Comparison of ENCODE assay signal across 10 cellular contexts in genomic region chr5:159515909-159516415, GRCh38.
DNase-seq lines count a peak whose midpoint lies in the region; ATAC-seq, FAIRE-seq and TF ChIP-seq lines count a peak whose summit lies in the region.
"Had no signal": no experiment of that assay in that cellular context is flagged by ENCODE, and none has a peak within 500 bp of the region (broad histone marks: within the 10 kb centered on the region; RNA-seq: fewer than 3 reads in every experiment).

No MANE protein-coding gene starts in this region.

- FAIRE-seq in GM18507 (lab: Jason Lieb, UNC) = peak; percentile 86

- TF ChIP-seq EP300 in transverse colon (IDR thresholded peaks at IDR 0.05; ENCODE audit: low read depth) = no peak

- H3K4me3 Mint-ChIP-seq in osteocyte (ENCODE audit: unreplicated experiment) = no peak overlapping the region
- H3K4me3 Mint-ChIP-seq: stimulated activated naive CD8-positive, alpha-beta T cell treated with anti-CD3 and anti-CD28 coated beads, Interleukin-15, Interleukin-2, amounts not matched to agents 100 ng/mL and 50 ng/mL, for 24 hours had no signal

- peaks cover 0 to under 1% (median 0%) of the 10 kb centered on the region in 4 donors for H3K4me1 ChIP-seq in transverse colon
- H3K4me1 ChIP-seq: HAP-1 had no signal

- H3K36me3 ChIP-seq in transverse colon = no peaks in the 10 kb centered on the region
- H3K36me3 ChIP-seq: HAP-1 had no signal

- no peak for TF ChIP-seq POLR2A in transverse colon (IDR thresholded peaks at IDR 0.05)

- H3K9me3 Mint-ChIP-seq in osteocyte (ENCODE audit: unreplicated experiment) = no peaks in the 10 kb centered on the region
- H3K9me3 Mint-ChIP-seq: stimulated activated naive CD8-positive, alpha-beta T cell treated with anti-CD3 and anti-CD28 coated beads, Interleukin-15, Interleukin-2, amounts not matched to agents 100 ng/mL and 50 ng/mL, for 24 hours had no signal

- H3K27me3 ChIP-seq in transverse colon = peaks cover 3% of the 10 kb centered on the region

- H3K4me3 ChIP-seq in fibroblast of mammary gland (ENCODE audit: control insufficient read depth, low read depth, low read length) (no peak overlapping the region), transverse colon (no peak overlapping the region)
- H3K4me3 ChIP-seq: HAP-1 had no signal

- H3K36me3 Mint-ChIP-seq in osteocyte (ENCODE audit: unreplicated experiment) = no peaks in the 10 kb centered on the region

- whole genome bisulfite sequencing in transverse colon (ENCODE audit: low coverage in 1 of 2), 2 donors = 30 to 46% methylated on average over 2 to 10 of the region's 10 CpGs

- ATAC-seq in HG02885 (IDR thresholded peaks at IDR 0.05; ENCODE audit: poor library complexity, unreplicated experiment) = peak; percentile 97

- H3K27ac ChIP-seq in transverse colon = no peak overlapping the region

- TF ChIP-seq CTCF in fibroblast of mammary gland (conservative IDR thresholded peaks at IDR 0.05; ENCODE audit: control insufficient read depth, insufficient read depth, low read depth, low read length) = peak; percentile 80
- peak; percentile 79 for TF ChIP-seq CTCF in osteocyte (IDR thresholded peaks at IDR 0.05)
- TF ChIP-seq CTCF in transverse colon (IDR thresholded peaks at IDR 0.05) = peak; percentile 54 to 77 (median 68)

- peaks cover 31% of the 10 kb centered on the region for H3K4me1 Mint-ChIP-seq in osteocyte (ENCODE audit: unreplicated experiment)

- no peaks in the 10 kb centered on the region for H3K9me3 ChIP-seq in transverse colon
- H3K9me3 ChIP-seq: HAP-1 had no signal

- H3K27me3 Mint-ChIP-seq in osteocyte (ENCODE audit: unreplicated experiment) = peaks cover 10% of the 10 kb centered on the region

- intact Hi-C loops in transverse colon (cut with DNase I; ENCODE audit: low total_unique reads) = no loop called here

- DNase-seq in ACHN (peak; percentile 76), GM18507 (ENCODE audit: extremely low spot score, insufficient read length, low read depth) (peak; percentile 36), NCI-H82 treated with DMSO at 0.1 percent for 48 hours (lab: John Stamatoyannopoulos, UW; ENCODE audit: unreplicated experiment) (peak; percentile 9), activated T-cell treated with anti-CD3 and anti-CD28 coated beads for 24 hours (ENCODE audit: low read depth) (peak; percentile 77), fibroblast of mammary gland (ENCODE audit: low read depth) (peak; percentile 57), osteocyte (ENCODE audit: extremely low spot score, unreplicated experiment) (peak; percentile 87), transverse colon (peak; percentile 62)

- no peak overlapping the region for H3K27ac Mint-ChIP-seq in osteocyte (ENCODE audit: unreplicated experiment)
- H3K27ac Mint-ChIP-seq: stimulated activated naive CD8-positive, alpha-beta T cell treated with anti-CD3 and anti-CD28 coated beads, Interleukin-15, Interleukin-2, amounts not matched to agents 100 ng/mL and 50 ng/mL, for 24 hours had no signal

- in situ Hi-C loops in ACHN (cut with HindIII; ENCODE audit: low pct_ligation_motif_present, low pct_unique_long_range_greater_than_20kb, low sequenced_read_pairs) = no loop called here
- in situ Hi-C loops in transverse colon (cut with MboI; ENCODE audit: low pct_ligation_motif_present in 1 of 4, low pct_unique_long_range_greater_than_20kb in 1 of 4, low sequenced_read_pairs in 3 of 4) = no loop called here

Comparison
In these comparisons a context has a peak if more than half of its experiments do, and no peak if none do; other contexts are left out.
1. DNase-seq: peak in every context shown above with its lines; median percentile 87 in osteocyte; 77 in activated T-cell treated with anti-CD3 and anti-CD28 coated beads for 24 hours; 76 in ACHN; 62 in transverse colon; 57 in fibroblast of mammary gland; 36 in GM18507; 9 in NCI-H82 treated with DMSO at 0.1 percent for 48 hours.